ENCODE assay signal across 9 cellular contexts in the genomic region with DNA sequence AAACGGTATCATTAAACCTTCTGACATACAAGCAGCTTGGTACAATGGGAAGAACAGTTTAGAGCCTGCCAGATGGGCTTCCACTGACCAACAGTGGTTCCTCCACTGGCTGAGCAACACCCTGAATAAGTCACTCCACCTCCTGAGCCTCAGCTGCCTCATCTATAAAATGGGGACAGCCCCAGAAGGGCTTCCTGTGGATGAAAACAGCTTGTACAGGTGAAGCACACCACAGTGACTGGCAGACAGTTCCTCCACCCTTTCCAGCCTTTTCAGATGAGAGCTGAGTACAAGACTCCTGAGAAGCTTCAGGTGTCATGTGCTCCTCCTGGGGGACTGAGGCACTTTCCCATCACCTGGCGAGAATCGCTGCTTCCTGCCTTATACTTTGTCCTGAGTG. TPM values are rescaled to one million over a fixed set of nuclear protein-coding genes. Genes with fewer than 3 reads are reported as not detected.
DNase-seq lines count a peak whose midpoint lies in the region; ATAC-seq, FAIRE-seq and TF ChIP-seq lines count a peak whose summit lies in the region.
"Had no signal": no experiment of that assay in that cellular context is flagged by ENCODE, and none has a peak within 500 bp of the region (broad histone marks: within the 10 kb centered on the region; RNA-seq: fewer than 3 reads in every experiment).

No MANE protein-coding gene starts in this region.

- no peaks in the 10 kb centered on the region for H3K27me3 Mint-ChIP-seq in activated T-cell treated with anti-CD3 and anti-CD28 coated beads, Interleukin-2, amount 50 U/mL, for 24 hours
- no peaks in the 10 kb centered on the region for H3K27me3 Mint-ChIP-seq in activated T-helper 2 cell treated with anti-CD3 and anti-CD28 coated beads, Interferon-gamma antibody, Interleukin-2, Interleukin-4, amounts not matched to agents 10 μg/mL and 5 μg/mL and 100 μg/mL, durations not matched to agents 14 hours and 24 hours and 36 hours (ENCODE audit: low read depth)

- peaks cover 3 to 4% of the 10 kb centered on the region in 2 donors for H3K36me3 ChIP-seq in kidney (ENCODE audit: control insufficient read depth in 1 of 2, insufficient read depth in 2 of 2, low read length in 2 of 2)
- H3K36me3 ChIP-seq in thoracic aorta = no peaks in the 10 kb centered on the region

- no peaks in the 10 kb centered on the region for H3K27me3 ChIP-seq in thoracic aorta (replicated peaks; ENCODE audit: insufficient read depth)

- H3K9me3 ChIP-seq in kidney (ENCODE audit: control insufficient read depth in 1 of 2, low read length in 2 of 2) = no peaks in the 10 kb centered on the region
- no peaks in the 10 kb centered on the region for H3K9me3 ChIP-seq in thoracic aorta

- peak overlapping the region in 1 of 2 donors; percentile 95 for H3K4me3 ChIP-seq in kidney (ENCODE audit: low read length in 2 of 2)
- peak overlapping the region; percentile 90 for H3K4me3 ChIP-seq in thoracic aorta

- peaks cover 76% of the 10 kb centered on the region for H3K4me1 Mint-ChIP-seq in activated T-cell treated with anti-CD3 and anti-CD28 coated beads, Interleukin-2, amount 50 U/mL, for 24 hours (ENCODE audit: low read depth)
- H3K4me1 Mint-ChIP-seq in activated T-helper 2 cell treated with anti-CD3 and anti-CD28 coated beads, Interferon-gamma antibody, Interleukin-2, Interleukin-4, amounts not matched to agents 10 μg/mL and 5 μg/mL and 100 μg/mL, durations not matched to agents 14 hours and 24 hours and 36 hours (ENCODE audit: low read depth) = peaks cover 70% of the 10 kb centered on the region

- DNase-seq in activated T-cell treated with anti-CD3 and anti-CD28 coated beads, Interleukin-2, amount 50 U/mL, for 24 hours = peak; percentile 46
- DNase-seq in activated T-cell treated with anti-CD3 and anti-CD28 coated beads for 4 hours (no peak), kidney (no peak), thoracic aorta (ENCODE audit: low spot score) (no peak)
- no peak for DNase-seq in activated T-helper 2 cell treated with anti-CD3 and anti-CD28 coated beads, Interferon-gamma antibody, Interleukin-2, Interleukin-4, amounts not matched to agents 10 μg/mL and 5 μg/mL and 100 μg/mL, durations not matched to agents 14 hours and 24 hours and 36 hours (ENCODE audit: low spot score)
- DNase-seq: COR-L47 had no signal

- peaks cover 61% of the 10 kb centered on the region for H3K36me3 Mint-ChIP-seq in activated T-cell treated with anti-CD3 and anti-CD28 coated beads, Interleukin-2, amount 50 U/mL, for 24 hours (ENCODE audit: low read depth)
- peaks cover 42% of the 10 kb centered on the region for H3K36me3 Mint-ChIP-seq in activated T-helper 2 cell treated with anti-CD3 and anti-CD28 coated beads, Interferon-gamma antibody, Interleukin-2, Interleukin-4, amounts not matched to agents 10 μg/mL and 5 μg/mL and 100 μg/mL, durations not matched to agents 14 hours and 24 hours and 36 hours (ENCODE audit: low read depth)

- H3K27ac Mint-ChIP-seq in activated T-cell treated with anti-CD3 and anti-CD28 coated beads, Interleukin-2, amount 50 U/mL, for 24 hours = peak overlapping the region; percentile 96
- peak overlapping the region; percentile 83 for H3K27ac Mint-ChIP-seq in activated T-helper 2 cell treated with anti-CD3 and anti-CD28 coated beads, Interferon-gamma antibody, Interleukin-2, Interleukin-4, amounts not matched to agents 10 μg/mL and 5 μg/mL and 100 μg/mL, durations not matched to agents 14 hours and 24 hours and 36 hours

- H3K9ac ChIP-seq in kidney (ENCODE audit: low read length in 2 of 2) = peak overlapping the region; percentile 4 to 97

- FAIRE-seq in kidney (lab: Jason Lieb, UNC) = no peak

- peaks cover 33 to 54% of the 10 kb centered on the region in 2 donors for H3K4me1 ChIP-seq in kidney (ENCODE audit: control insufficient read depth in 1 of 2, insufficient read depth in 1 of 2, low read depth in 1 of 2, low read length in 2 of 2)
- H3K4me1 ChIP-seq in thoracic aorta (ENCODE audit: control insufficient read depth in 1 of 2, low read depth in 2 of 2) = peaks cover 49 to 80% of the 10 kb centered on the region in 2 donors

- intact Hi-C loops in activated T-helper 2 cell treated with anti-CD3 and anti-CD28 coated beads, Interferon-gamma antibody, Interleukin-2, Interleukin-4, amounts not matched to agents 10 μg/mL and 5 μg/mL and 100 μg/mL, durations not matched to agents 14 hours and 24 hours and 36 hours (cut with micrococcal nuclease) = loop anchor here (2.0 kb wide), 1 partner anchor 14 kb away; no protein-coding TSS in a partner anchor
- intact Hi-C loops in kidney (cut with DNase I) = loop anchor here (10.0 kb wide), 1 partner anchor 162 kb away; a partner anchor contains a TSS

- ATAC-seq in thoracic aorta (ENCODE audit: insufficient number of reproducible peaks, low FRiP score, low read depth) (no peak), HG02610 (IDR thresholded peaks at IDR 0.05; ENCODE audit: unreplicated experiment) (no peak), HG02588 (IDR thresholded peaks at IDR 0.05; ENCODE audit: unreplicated experiment) (no peak), HG03571 (IDR thresholded peaks at IDR 0.05; ENCODE audit: unreplicated experiment) (no peak)

- TF ChIP-seq CTCF in kidney (IDR thresholded peaks at IDR 0.05; ENCODE audit: borderline replicate concordance, extremely low read depth, insufficient read depth) = no peak
- TF ChIP-seq CTCF in thoracic aorta (IDR thresholded peaks at IDR 0.05) = no peak

- H3K27ac ChIP-seq in kidney (ENCODE audit: low read depth in 2 of 2, low read length in 2 of 2) = no peak overlapping the region
- H3K27ac ChIP-seq in thoracic aorta = peak overlapping the region in 1 of 2 donors; percentile 95

- peak overlapping the region; percentile 95 for H3K4me3 Mint-ChIP-seq in activated T-cell treated with anti-CD3 and anti-CD28 coated beads, Interleukin-2, amount 50 U/mL, for 24 hours
- peak overlapping the region; percentile 96 for H3K4me3 Mint-ChIP-seq in activated T-helper 2 cell treated with anti-CD3 and anti-CD28 coated beads, Interferon-gamma antibody, Interleukin-2, Interleukin-4, amounts not matched to agents 10 μg/mL and 5 μg/mL and 100 μg/mL, durations not matched to agents 14 hours and 24 hours and 36 hours (ENCODE audit: low read depth)

- H3K9me3 Mint-ChIP-seq in activated T-cell treated with anti-CD3 and anti-CD28 coated beads, Interleukin-2, amount 50 U/mL, for 24 hours = no peaks in the 10 kb centered on the region
- H3K9me3 Mint-ChIP-seq in activated T-helper 2 cell treated with anti-CD3 and anti-CD28 coated beads, Interferon-gamma antibody, Interleukin-2, Interleukin-4, amounts not matched to agents 10 μg/mL and 5 μg/mL and 100 μg/mL, durations not matched to agents 14 hours and 24 hours and 36 hours = no peaks in the 10 kb centered on the region

RNA-seq across cellular contexts. Expression of a gene that starts 2.1 kb away (rescaled TPM):
- total RNA-seq in activated T-helper 2 cell treated with anti-CD3 and anti-CD28 coated beads, Interferon-gamma antibody, Interleukin-2, Interleukin-4, amounts not matched to agents 10 μg/mL and 5 μg/mL and 100 μg/mL, durations not matched to agents 14 hours and 24 hours and 36 hours = 329 and 336 TPM in 2 replicates
- total RNA-seq in kidney (265 TPM), thoracic aorta (100 to 1,000 TPM; 119 to 174 TPM)
- polyA plus RNA-seq in kidney (ENCODE audit: insufficient read depth, low read depth, low replicate concordance) = 253 TPM
